ENCODE assay signal across 19 cellular contexts in genomic region chrX:129629837-129630236, GRCh38. TPM values are rescaled to one million over a fixed set of nuclear protein-coding genes. Genes with fewer than 3 reads are reported as not detected.
DNase-seq lines count a peak whose midpoint lies in the region; ATAC-seq and TF ChIP-seq lines count a peak whose summit lies in the region.
"Had no signal": no experiment of that assay in that cellular context is flagged by ENCODE, and none has a peak within 500 bp of the region (broad histone marks: within the 10 kb centered on the region; RNA-seq: fewer than 3 reads in every experiment).

No MANE protein-coding gene starts in this region.

- H2AFZ ChIP-seq in mesenchymal stem cell (ENCODE audit: low read depth, low read length): no peak overlapping the region

- WGBS in heart left ventricle, 4 donors: 40 to 63% (median 48%) methylated on average over 6 to 7 of the region's 7 CpGs
- WGBS in mesenchymal stem cell: 88% methylated on average over 4 of the region's 7 CpGs

- H3K4ac ChIP-seq in mesenchymal stem cell (ENCODE audit: low read depth in 1 of 2, low read length in 2 of 2): no peak overlapping the region

- no peak overlapping the region for H4K8ac ChIP-seq in mesenchymal stem cell (ENCODE audit: low read length)

- H3K9me3 ChIP-seq in heart left ventricle (no peaks in the 10 kb centered on the region), mesenchymal stem cell (ENCODE audit: control insufficient read depth, low read length) (no peaks in the 10 kb centered on the region)
- H3K9me3 ChIP-seq: SJCRH30 had no signal

- TF ChIP-seq CTCF in heart left ventricle (IDR thresholded peaks at IDR 0.05): no peak

- intact Hi-C loops in heart left ventricle (cut with DNase I): loop anchor here in 3 of 10 donors (5.0 to 10.0 kb wide), 2 partner anchors 195 to 267 kb away; no protein-coding TSS in a partner anchor

- H3K18ac ChIP-seq in mesenchymal stem cell (ENCODE audit: low read depth in 1 of 2, low read length in 2 of 2): no peak overlapping the region

- DNase-seq in anterior cingulate cortex (lab: John Stamatoyannopoulos, UW) (peak in 47 of 58 donors; percentile 2 to 75 (median 24)), heart left ventricle (peak in 2 of 5 donors; percentile 10 to 50), mesenchymal stem cell (no peak), substantia nigra (lab: John Stamatoyannopoulos, UW) (peak in 29 of 49 donors; percentile 4 to 57 (median 21))
- DNase-seq in activated T-cell treated with anti-CD3 and anti-CD28 coated beads, Interleukin-2, amount 50 U/mL, for 1 hour: no peak
- DNase-seq in activated CD4-positive, alpha-beta T cell treated with anti-CD3 and anti-CD28 coated beads, Interleukin-2, amount 50 U/mL, for 4 hours: no peak
- DNase-seq: Calu3; CD8-positive, alpha-beta T cell; NCI-H1105; NCI-H1694; NCI-H2227 treated with DMSO at 0.1 percent for 48 hours; NCI-H524 treated with DMSO at 0.1 percent for 48 hours; PC-3; SJCRH30 had no signal

- H3K4me1 ChIP-seq in heart left ventricle (peaks cover 0 to 12% (median 0%) of the 10 kb centered on the region in 12 donors), mesenchymal stem cell (ENCODE audit: control insufficient read depth, insufficient read depth, low read depth, low read length) (no peaks in the 10 kb centered on the region)
- H3K4me1 ChIP-seq: BLaER1 treated with 17β-estradiol and CSF1 and Interleukin-3, amounts not matched to agents 10 nM and 100 nM had no signal

- no peak overlapping the region for H2AK5ac ChIP-seq in mesenchymal stem cell (ENCODE audit: low read length, severe bottlenecking)

- peak overlapping the region; percentile 5 for H3K9ac ChIP-seq in mesenchymal stem cell (ENCODE audit: low read length)
- H3K9ac ChIP-seq: BLaER1 treated with 17β-estradiol and CSF1 and Interleukin-3, amounts not matched to agents 10 nM and 100 nM had no signal

- H3K23ac ChIP-seq in mesenchymal stem cell (ENCODE audit: low read length in 2 of 2): no peak overlapping the region

- H3K36me3 ChIP-seq in heart left ventricle: no peaks in the 10 kb centered on the region
- H3K36me3 ChIP-seq in mesenchymal stem cell (ENCODE audit: control insufficient read depth in 1 of 2, insufficient read depth in 2 of 2, low read depth in 1 of 2, low read length in 2 of 2): no peaks in the 10 kb centered on the region
- H3K36me3 ChIP-seq: BLaER1 treated with 17β-estradiol and CSF1 and Interleukin-3, amounts not matched to agents 10 nM and 100 nM; SJCRH30 had no signal

- no peak for TF ChIP-seq POLR2A in heart left ventricle (IDR thresholded peaks at IDR 0.05)

- H2BK120ac ChIP-seq in mesenchymal stem cell (ENCODE audit: low read depth, low read length): no peak overlapping the region

- no peak overlapping the region for H3K4me2 ChIP-seq in mesenchymal stem cell (ENCODE audit: low read length, poor library complexity, severe bottlenecking)
- H3K4me2 ChIP-seq: BLaER1 treated with 17β-estradiol and CSF1 and Interleukin-3, amounts not matched to agents 10 nM and 100 nM had no signal

- H3K27ac ChIP-seq in heart left ventricle: peak overlapping the region in 6 of 12 donors; percentile 8 to 57 (median 31)
- H3K27ac ChIP-seq in mesenchymal stem cell (ENCODE audit: low read length, poor library complexity, severe bottlenecking): no peak overlapping the region
- no peak overlapping the region for H3K27ac ChIP-seq in substantia nigra (ENCODE audit: low read depth, low read length, poor library complexity, severe bottlenecking)
- H3K27ac ChIP-seq: BLaER1 treated with 17β-estradiol and CSF1 and Interleukin-3, amounts not matched to agents 10 nM and 100 nM; RWPE1; SJCRH30 had no signal

- no peak overlapping the region for H4K91ac ChIP-seq in mesenchymal stem cell (ENCODE audit: low read length)

- no peak overlapping the region for H3K14ac ChIP-seq in mesenchymal stem cell (ENCODE audit: low read length in 2 of 2)

- no peak overlapping the region for H2BK12ac ChIP-seq in mesenchymal stem cell (ENCODE audit: low read length in 2 of 2)

- no peaks in the 10 kb centered on the region for H3K27me3 ChIP-seq in heart left ventricle
- peaks cover 0 to 29% of the 10 kb centered on the region in 2 experiments for H3K27me3 ChIP-seq in mesenchymal stem cell (ENCODE audit: control insufficient read depth in 1 of 2, insufficient read depth in 1 of 2, low read length in 2 of 2)
- H3K27me3 ChIP-seq: SJCRH30 had no signal

- no peak overlapping the region for H2BK5ac ChIP-seq in mesenchymal stem cell (ENCODE audit: low read depth, low read length, poor library complexity, severe bottlenecking)

- ATAC-seq in heart left ventricle (peak; percentile 32 to 79 (median 58)), HG03571 (IDR thresholded peaks at IDR 0.05; ENCODE audit: unreplicated experiment) (no peak)
- ATAC-seq: CD8-positive, alpha-beta T cell; GM12878; K562; PC-3 had no signal

- no peak overlapping the region for H2BK15ac ChIP-seq in mesenchymal stem cell (ENCODE audit: low read depth, poor library complexity, severe bottlenecking)

- no peaks in the 10 kb centered on the region for H3K79me1 ChIP-seq in mesenchymal stem cell (replicated peaks; ENCODE audit: low read length, poor library complexity, severe bottlenecking)

- H3K4me3 ChIP-seq in heart left ventricle (no peak overlapping the region), mesenchymal stem cell (ENCODE audit: insufficient read depth in 1 of 2, low read depth in 1 of 2, low read length in 2 of 2) (no peak overlapping the region)
- H3K4me3 ChIP-seq: BLaER1 treated with 17β-estradiol and CSF1 and Interleukin-3, amounts not matched to agents 10 nM and 100 nM; GM12878; K562; SJCRH30 had no signal

RNA-seq across cellular contexts. Expression of gene APLN, which starts 24.9 kb away (rescaled TPM):
- 10 to 100 TPM in 6 of 9 donors, 1 to 10 TPM in 3; 4.4 to 19.9 (median 12.7) TPM for total RNA-seq in heart left ventricle
- polyA plus RNA-seq in heart left ventricle: 1 to 10 TPM; 3.6 to 8.7 TPM
- polyA plus RNA-seq in mesenchymal stem cell (2013, experiment 1 of 2): 3.0 TPM
- polyA plus RNA-seq in mesenchymal stem cell (2013, experiment 2 of 2): 2.9 TPM
- total RNA-seq: CD8-positive, alpha-beta T cell; GM12878; K562 had no signal

Comparison
In these comparisons a context has a peak if more than half of its experiments do, and no peak if none do; other contexts are left out.
1. DNase-seq: peak in anterior cingulate cortex (47 of 58) and substantia nigra (29 of 49); none in mesenchymal stem cell (single experiment), activated T-cell treated with anti-CD3 and anti-CD28 coated beads, Interleukin-2, amount 50 U/mL, for 1 hour (single experiment) and activated CD4-positive, alpha-beta T cell treated with anti-CD3 and anti-CD28 coated beads, Interleukin-2, amount 50 U/mL, for 4 hours (0 of 2).